In the genomic region with DNA sequence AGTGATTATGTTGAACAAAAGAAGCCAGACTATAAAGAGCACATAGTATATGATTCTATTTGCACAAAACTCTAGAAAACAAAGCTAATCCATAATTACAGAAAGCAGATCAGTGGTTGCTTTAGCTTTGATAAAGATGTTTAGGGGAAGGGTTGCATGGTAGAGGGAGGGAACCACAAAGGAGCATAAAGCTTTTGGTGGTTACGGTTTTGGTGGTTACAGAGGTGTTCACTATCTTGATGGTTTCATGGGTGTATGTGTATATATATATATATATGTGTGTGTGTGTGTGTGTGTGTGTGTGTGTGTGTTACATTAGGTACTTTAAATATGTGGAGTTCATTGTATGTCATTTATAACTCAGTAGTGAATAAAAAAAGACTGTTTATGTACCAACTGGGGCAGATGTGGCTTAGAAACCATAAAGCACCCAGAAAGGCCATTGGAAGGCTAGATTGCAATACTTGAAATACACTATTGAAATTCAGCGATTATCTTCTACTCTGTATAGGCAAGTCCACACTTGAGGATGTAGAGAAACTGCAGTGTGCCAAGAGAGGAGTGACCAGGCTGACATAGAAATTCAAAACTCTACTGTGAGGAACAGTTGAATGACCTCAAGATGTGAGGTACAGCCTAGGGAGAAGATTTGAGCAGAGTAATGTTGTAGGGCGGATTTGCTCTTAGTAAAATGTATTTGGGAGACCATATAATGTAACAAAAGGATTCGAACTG, we compare ENCODE assay signal across 16 cellular contexts.
DNase-seq lines count a peak whose midpoint lies in the region; ATAC-seq and TF ChIP-seq lines count a peak whose summit lies in the region.
"Had no signal": no experiment of that assay in that cellular context is flagged by ENCODE, and none has a peak within 500 bp of the region (broad histone marks: within the 10 kb centered on the region; RNA-seq: fewer than 3 reads in every experiment).

No MANE protein-coding gene starts in this region.

- in situ Hi-C loops in mammary epithelial cell (cut with MboI; ENCODE audit: low sequenced_read_pairs in 2 of 2), result no loop called here
- in situ Hi-C loops in HAP-1 (cut with MboI; ENCODE audit: low sequenced_read_pairs), result no loop called here

- no peaks in the 10 kb centered on the region for H4K20me1 ChIP-seq in mammary epithelial cell (ENCODE audit: insufficient read depth, low read length)

- peak overlapping the region; percentile 84 for H3K27ac ChIP-seq in SJSA1
- peak overlapping the region; percentile 96 for H3K27ac ChIP-seq in mammary epithelial cell (ENCODE audit: insufficient read depth, low read depth, low read length)
- H3K27ac ChIP-seq in psoas muscle, result peak overlapping the region; percentile 87
- H3K27ac ChIP-seq: colonic mucosa had no signal

- dilution Hi-C loops in mammary epithelial cell (cut with HindIII; ENCODE audit: low sequenced_read_pairs), result no loop called here

- 70% methylated on average over 4 of the region's 4 CpGs for WGBS in mammary epithelial cell (ENCODE audit: low coverage, missing lambda C conversion rate)
- 87 to 98% (median 96%) methylated on average over 4 of the region's 4 CpGs for WGBS in psoas muscle, 3 donors

- H2AFZ ChIP-seq in mammary epithelial cell (ENCODE audit: low read depth, low read length), result no peak overlapping the region

- peak in 2 of 4 donors; percentile 23 to 37 for ATAC-seq in psoas muscle
- ATAC-seq in stimulated activated memory B cell treated with anti-CD40 and anti-IgM and Interleukin-4, amounts not matched to agents 10 μg/mL and 1 μg/mL and 100 μg/mL, for 72 hours, result no peak

- peaks cover 53% of the 10 kb centered on the region for H3K36me3 ChIP-seq in SJSA1
- peaks cover 6% of the 10 kb centered on the region for H3K36me3 ChIP-seq in mammary epithelial cell (ENCODE audit: insufficient read depth, low read length)
- no peaks in the 10 kb centered on the region for H3K36me3 ChIP-seq in psoas muscle (ENCODE audit: insufficient read depth in 1 of 2, low read depth in 1 of 2)
- H3K36me3 ChIP-seq in HAP-1 (replicated peaks), result peaks cover 8% of the 10 kb centered on the region
- H3K36me3 ChIP-seq: colonic mucosa had no signal

- CTCF ChIA-PET in activated naive CD4-positive, alpha-beta T cell treated with anti-CD3 and anti-CD28 coated beads, Interleukin-2, amount 10 ng/mL, durations not matched to agents 7 days and 5 days (lab: Charles Lee), result interaction anchor here (0.6 kb wide), 2 partner anchors 36 to 104 kb away, joined by 3 read pairs; no protein-coding TSS in a partner anchor
- CTCF ChIA-PET in mammary epithelial cell (lab: Charles Lee; ENCODE audit: low non-redundant PET), result interaction anchor here (0.5 kb wide), 1 partner anchor 24 kb away, joined by 14 read pairs; no protein-coding TSS in a partner anchor

- TF ChIP-seq CTCF in mammary epithelial cell (conservative IDR thresholded peaks at IDR 0.05 in 1 of 2, IDR thresholded peaks at IDR 0.05 in 1 of 2; ENCODE audit: extremely low read depth in 1 of 2, insufficient read depth in 1 of 2, low read depth in 1 of 2, low read length in 2 of 2) (no peak), psoas muscle (IDR thresholded peaks at IDR 0.05) (no peak)

- H3K27ac Mint-ChIP-seq in activated naive CD4-positive, alpha-beta T cell treated with anti-CD3 and anti-CD28 coated beads, Interleukin-2, amount 10 ng/mL, durations not matched to agents 7 days and 5 days, result peak overlapping the region; percentile 63
- H3K27ac Mint-ChIP-seq in stimulated activated memory B cell treated with anti-CD40 and anti-IgM and Interleukin-4, amounts not matched to agents 10 μg/mL and 1 μg/mL and 100 μg/mL, for 72 hours, result no peak overlapping the region
- H3K27ac Mint-ChIP-seq: activated B cell treated with CpG ODN at 0.5 μM for 24 hours, nephron had no signal

- H3K9me3 ChIP-seq in SJSA1 (replicated peaks) (no peaks in the 10 kb centered on the region), mammary epithelial cell (replicated peaks; ENCODE audit: insufficient read depth, low read length) (no peaks in the 10 kb centered on the region), psoas muscle (no peaks in the 10 kb centered on the region), HAP-1 (no peaks in the 10 kb centered on the region)
- H3K9me3 ChIP-seq: colonic mucosa had no signal

- peak; percentile 35 for DNase-seq in activated naive CD4-positive, alpha-beta T cell treated with anti-CD3 and anti-CD28 coated beads, Interleukin-2, amount 10 ng/mL, durations not matched to agents 7 days and 5 days
- DNase-seq in activated naive CD4-positive, alpha-beta T cell treated with Interleukin-2 at 50 U/mL for 16 hours, result no peak
- no peak for DNase-seq in SJSA1 (ENCODE audit: low read depth in 1 of 2, low spot score in 2 of 2)
- DNase-seq in mammary epithelial cell, result no peak
- DNase-seq in psoas muscle, result no peak
- DNase-seq in cortex of kidney (lab: John Stamatoyannopoulos, UW), result no peak
- no peak for DNase-seq in HAP-1 (ENCODE audit: low spot score in 2 of 2)
- DNase-seq: activated B cell treated with CpG ODN at 0.5 μM for 24 hours; activated T-cell treated with anti-CD3 and anti-CD28 coated beads, Interleukin-2, amount 50 U/mL, for 1 hour; anterior cingulate cortex; colonic mucosa; NCI-H1436; NCI-H2171 treated with DMSO at 0.1 percent for 48 hours; substantia nigra had no signal

- H3K27me3 Mint-ChIP-seq in activated naive CD4-positive, alpha-beta T cell treated with anti-CD3 and anti-CD28 coated beads, Interleukin-2, amount 10 ng/mL, durations not matched to agents 7 days and 5 days, result no peaks in the 10 kb centered on the region
- no peaks in the 10 kb centered on the region for H3K27me3 Mint-ChIP-seq in stimulated activated memory B cell treated with anti-CD40 and anti-IgM and Interleukin-4, amounts not matched to agents 10 μg/mL and 1 μg/mL and 100 μg/mL, for 72 hours
- H3K27me3 Mint-ChIP-seq: activated B cell treated with CpG ODN at 0.5 μM for 24 hours had no signal

- H3K27me3 ChIP-seq in SJSA1 (replicated peaks), result no peaks in the 10 kb centered on the region
- no peaks in the 10 kb centered on the region for H3K27me3 ChIP-seq in mammary epithelial cell (ENCODE audit: insufficient read depth, low read length)
- H3K27me3 ChIP-seq in psoas muscle (ENCODE audit: insufficient read depth in 3 of 3, low read length in 2 of 3), result no peaks in the 10 kb centered on the region
- H3K27me3 ChIP-seq in HAP-1 (ENCODE audit: low read depth), result no peaks in the 10 kb centered on the region
- H3K27me3 ChIP-seq: colonic mucosa had no signal

- H3K9ac ChIP-seq in mammary epithelial cell (ENCODE audit: insufficient read depth, low read length), result no peak overlapping the region

- H3K4me1 ChIP-seq in SJSA1 (replicated peaks) (peaks cover 49% of the 10 kb centered on the region), mammary epithelial cell (ENCODE audit: insufficient read depth, low read length) (peaks cover 51% of the 10 kb centered on the region), psoas muscle (peaks cover 81% of the 10 kb centered on the region), HAP-1 (peaks cover 12% of the 10 kb centered on the region)
- H3K4me1 ChIP-seq: colonic mucosa had no signal

- BruUV-seq in mammary epithelial cell (replicated peaks; lab: Mats Ljungman, UMichigan), result no TSS peak

- peaks cover 85% of the 10 kb centered on the region for H3K4me1 Mint-ChIP-seq in activated naive CD4-positive, alpha-beta T cell treated with anti-CD3 and anti-CD28 coated beads, Interleukin-2, amount 10 ng/mL, durations not matched to agents 7 days and 5 days
- H3K4me1 Mint-ChIP-seq in stimulated activated memory B cell treated with anti-CD40 and anti-IgM and Interleukin-4, amounts not matched to agents 10 μg/mL and 1 μg/mL and 100 μg/mL, for 72 hours, result peaks cover 42% of the 10 kb centered on the region

- peaks cover 80% of the 10 kb centered on the region for H3K36me3 Mint-ChIP-seq in activated naive CD4-positive, alpha-beta T cell treated with anti-CD3 and anti-CD28 coated beads, Interleukin-2, amount 10 ng/mL, durations not matched to agents 7 days and 5 days
- peaks cover 53% of the 10 kb centered on the region for H3K36me3 Mint-ChIP-seq in stimulated activated memory B cell treated with anti-CD40 and anti-IgM and Interleukin-4, amounts not matched to agents 10 μg/mL and 1 μg/mL and 100 μg/mL, for 72 hours

- peaks cover 85% of the 10 kb centered on the region for H3K79me2 ChIP-seq in mammary epithelial cell (ENCODE audit: insufficient read depth, low read length)

- intact Hi-C loops in mammary epithelial cell (cut with micrococcal nuclease) (loop anchor here (2.0 kb wide), 1 partner anchor 14 kb away; no protein-coding TSS in a partner anchor), psoas muscle (cut with DNase I) (no loop called here)

- H3K4me3 ChIP-seq in SJSA1, result no peak overlapping the region
- H3K4me3 ChIP-seq in mammary epithelial cell (replicated peaks in 1 of 3; ENCODE audit: insufficient read depth in 1 of 3, low read depth in 2 of 3, low read length in 3 of 3), result no peak overlapping the region
- no peak overlapping the region for H3K4me3 ChIP-seq in psoas muscle
- no peak overlapping the region for H3K4me3 ChIP-seq in HAP-1
- H3K4me3 ChIP-seq: colonic mucosa had no signal

- H3K4me3 Mint-ChIP-seq in activated naive CD4-positive, alpha-beta T cell treated with anti-CD3 and anti-CD28 coated beads, Interleukin-2, amount 10 ng/mL, durations not matched to agents 7 days and 5 days, result no peak overlapping the region
- no peak overlapping the region for H3K4me3 Mint-ChIP-seq in stimulated activated memory B cell treated with anti-CD40 and anti-IgM and Interleukin-4, amounts not matched to agents 10 μg/mL and 1 μg/mL and 100 μg/mL, for 72 hours
- H3K4me3 Mint-ChIP-seq: activated B cell treated with CpG ODN at 0.5 μM for 24 hours, nephron had no signal

- H3K4me2 ChIP-seq in mammary epithelial cell (ENCODE audit: insufficient read depth, low read depth, low read length), result no peak overlapping the region

- H3K9me3 Mint-ChIP-seq in activated naive CD4-positive, alpha-beta T cell treated with anti-CD3 and anti-CD28 coated beads, Interleukin-2, amount 10 ng/mL, durations not matched to agents 7 days and 5 days, result no peaks in the 10 kb centered on the region
- H3K9me3 Mint-ChIP-seq in stimulated activated memory B cell treated with anti-CD40 and anti-IgM and Interleukin-4, amounts not matched to agents 10 μg/mL and 1 μg/mL and 100 μg/mL, for 72 hours, result no peaks in the 10 kb centered on the region
- H3K9me3 Mint-ChIP-seq: activated B cell treated with CpG ODN at 0.5 μM for 24 hours, nephron had no signal
